In genomic region chr12:12916135-12916956, GRCh38 we compare ENCODE assay signal across 8 cellular contexts. TPM values are rescaled to one million over a fixed set of nuclear protein-coding genes. Genes with fewer than 3 reads are reported as not detected.
DNase-seq lines count a peak whose midpoint lies in the region; TF ChIP-seq lines count a peak whose summit lies in the region.

No MANE protein-coding gene starts in this region.

- H3K4me3 ChIP-seq in MG63 (no peak overlapping the region), SJSA1 (no peak overlapping the region), parathyroid adenoma (ENCODE audit: low read depth, low read length) (peak overlapping the region; percentile 15), tibial nerve (peak overlapping the region in 3 of 4 donors; percentile 6 to 17 (median 8))

- H3K4me1 ChIP-seq in SJSA1 (replicated peaks), result 0 out of 2 replicates have a peak, but pooled peaks cover 3% of the 10 kb centered on the region
- no peaks in the 10 kb centered on the region for H3K4me1 ChIP-seq in parathyroid adenoma
- H3K4me1 ChIP-seq in tibial nerve, result peaks cover 0 to 21% (median 6%) of the 10 kb centered on the region in 4 donors

- H3K9me3 ChIP-seq in MG63 (no peaks in the 10 kb centered on the region), SJSA1 (replicated peaks) (no peaks in the 10 kb centered on the region), parathyroid adenoma (ENCODE audit: control insufficient read depth, low read length) (no peaks in the 10 kb centered on the region), tibial nerve (no peaks in the 10 kb centered on the region)

- TF ChIP-seq CTCF in parathyroid adenoma (IDR thresholded peaks at IDR 0.05) (peak; percentile 98), tibial nerve (IDR thresholded peaks at IDR 0.05) (peak; percentile 94 to 98 (median 96))

- DNase-seq in EL (peak; percentile 78), H4 (ENCODE audit: low spot score) (peak; percentile 76), MG63 (peak; percentile 66), SJSA1 (ENCODE audit: low read depth in 1 of 2, low spot score in 2 of 2) (peak; percentile 77 to 78), glomerular endothelial cell (ENCODE audit: extremely low read depth, low read depth, low spot score) (peak; percentile 94), tibial nerve (ENCODE audit: low spot score in 2 of 2) (peak; percentile 89 to 96)
- DNase-seq in activated naive CD4-positive, alpha-beta T cell treated with Interleukin-2 at 50 U/mL for 16 hours, result peak; percentile 85

- H3K9ac ChIP-seq in parathyroid adenoma, result no peak overlapping the region

- H3K27me3 ChIP-seq in MG63, result no peaks in the 10 kb centered on the region
- no peaks in the 10 kb centered on the region for H3K27me3 ChIP-seq in SJSA1 (replicated peaks)
- no peaks in the 10 kb centered on the region for H3K27me3 ChIP-seq in parathyroid adenoma (ENCODE audit: control insufficient read depth, insufficient read depth, low read length)
- H3K27me3 ChIP-seq in tibial nerve, result no peaks in the 10 kb centered on the region

- H3K27ac ChIP-seq in SJSA1, result no peak overlapping the region
- H3K27ac ChIP-seq in parathyroid adenoma, result no peak overlapping the region
- peak overlapping the region in 2 of 4 donors; percentile 47 to 72 for H3K27ac ChIP-seq in tibial nerve

- WGBS in tibial nerve, 2 donors, result 13% methylated on average over 19 of the region's 19 CpGs

- TF ChIP-seq EP300 in tibial nerve (IDR thresholded peaks at IDR 0.05), result peak in 1 of 2 donors; percentile 54

- peak overlapping the region; percentile 23 for H3K4me2 ChIP-seq in parathyroid adenoma (ENCODE audit: low read length)

- no peak for TF ChIP-seq POLR2A in tibial nerve (IDR thresholded peaks at IDR 0.05)

- H3K79me2 ChIP-seq in parathyroid adenoma, result no peaks in the 10 kb centered on the region

- peaks cover 29% of the 10 kb centered on the region for H3K36me3 ChIP-seq in MG63
- H3K36me3 ChIP-seq in SJSA1, result no peaks in the 10 kb centered on the region; the same call in 1 of the 2 replicates
- H3K36me3 ChIP-seq in parathyroid adenoma (ENCODE audit: control insufficient read depth, insufficient read depth, low read length), result no peaks in the 10 kb centered on the region
- no peaks in the 10 kb centered on the region for H3K36me3 ChIP-seq in tibial nerve

- H2AFZ ChIP-seq in parathyroid adenoma, result peak overlapping the region; percentile 47

RNA-seq across cellular contexts. Expression of gene GPRC5A, which starts 25.0 kb away (rescaled TPM):
- total RNA-seq in H4 (2014; rRNA removed; shearing (Covaris generic)), result 10.1 and 10.9 TPM in 2 replicates
- total RNA-seq in MG63 (2014; rRNA removed; shearing (Covaris generic); ENCODE audit: low replicate concordance), result 11.0 and 24.5 TPM in 2 replicates
- total RNA-seq in SJSA1 (2014; rRNA removed; shearing (Covaris generic)), result 1.6 and 2.8 TPM in 2 replicates
- total RNA-seq in glomerular endothelial cell (14.9 and 18.7 TPM in 2 replicates), tibial nerve (10 to 100 TPM in 1 of 4 donors, 1 to 10 TPM in 3; 2.1 to 12.3 (median 4.3) TPM)

RNA-seq across cellular contexts. Expression of gene GPRC5D, which starts 35.6 kb away (rescaled TPM):
- not detected in 2 replicates for total RNA-seq in H4 (2014; rRNA removed; shearing (Covaris generic))
- not detected in 2 replicates for total RNA-seq in MG63 (2014; rRNA removed; shearing (Covaris generic); ENCODE audit: low replicate concordance)
- total RNA-seq in SJSA1 (2014; rRNA removed; shearing (Covaris generic)), result not detected in 2 replicates
- total RNA-seq in glomerular endothelial cell (not detected in 2 replicates), tibial nerve (not detected)

Comparison
In these comparisons a context has a peak if more than half of its experiments do, and no peak if none do; other contexts are left out.
1. H3K4me3 ChIP-seq: peak in parathyroid adenoma (single experiment) and tibial nerve (3 of 4); none in MG63 (single experiment) and SJSA1 (single experiment).
2. Peak in every context shown above with its lines, with median percentiles within 50 percentile points of each other: DNase-seq.